ENCODE assay signal across 22 cellular contexts in genomic region chr1:201639826-201640225, GRCh38.
DNase-seq lines count a peak whose midpoint lies in the region; ATAC-seq, FAIRE-seq and TF ChIP-seq lines count a peak whose summit lies in the region.
"Had no signal": no experiment of that assay in that cellular context is flagged by ENCODE, and none has a peak within 500 bp of the region (broad histone marks: within the 10 kb centered on the region; RNA-seq: fewer than 3 reads in every experiment).

No MANE protein-coding gene starts in this region.

- H3K4me3 ChIP-seq in brain microvascular endothelial cell (ENCODE audit: low read depth, low read length) (no peak overlapping the region), cardiac muscle cell (no peak overlapping the region), uterus (no peak overlapping the region)
- H3K4me3 ChIP-seq: right lobe of liver, tibial artery had no signal

- peaks cover 27% of the 10 kb centered on the region for H3K4me1 ChIP-seq in cardiac muscle cell (ENCODE audit: low read depth)
- H3K4me1 ChIP-seq in uterus, result no peaks in the 10 kb centered on the region
- H3K4me1 ChIP-seq: parathyroid adenoma, right lobe of liver, tibial artery had no signal

- H3K4me3 Mint-ChIP-seq in nephron, result no peak overlapping the region
- no peak overlapping the region for H3K4me3 Mint-ChIP-seq in activated T-cell treated with anti-CD3 and anti-CD28 coated beads, Interleukin-2, amount 50 U/mL, for 24 hours
- H3K4me3 Mint-ChIP-seq in nephron progenitor cell, result no peak overlapping the region
- H3K4me3 Mint-ChIP-seq: activated B cell treated with CpG ODN at 0.5 μM for 24 hours; activated naive CD8-positive, alpha-beta T cell treated with anti-CD3 and anti-CD28 coated beads for 36 hours; HFFc6; natural killer cell treated with Interleukin-12 subunit alpha and Interleukin-12 subunit beta and Interleukin-15 and Interleukin-18, amount 100 ng/mL, for 72 hours; stimulated activated naive CD8-positive, alpha-beta T cell treated with anti-CD3 and anti-CD28 coated beads, Interleukin-15, Interleukin-2, amounts not matched to agents 100 ng/mL and 50 ng/mL, for 24 hours had no signal

- H3K36me3 ChIP-seq in brain microvascular endothelial cell (replicated peaks) (peaks cover 14% of the 10 kb centered on the region), cardiac muscle cell (no peaks in the 10 kb centered on the region), uterus (no peaks in the 10 kb centered on the region)
- H3K36me3 ChIP-seq: right lobe of liver, tibial artery had no signal

- no peak for TF ChIP-seq CTCF in brain microvascular endothelial cell (IDR thresholded peaks at IDR 0.05; ENCODE audit: low read depth, low read length, missing control alignments)
- no peak for TF ChIP-seq CTCF in cardiac muscle cell (IDR thresholded peaks at IDR 0.05; ENCODE audit: low read depth, low read length)
- TF ChIP-seq CTCF in nephron (IDR thresholded peaks at IDR 0.05; ENCODE audit: unreplicated experiment in 3 of 3), result no peak
- TF ChIP-seq CTCF in uterus (IDR thresholded peaks at IDR 0.05), result no peak
- no peak for TF ChIP-seq CTCF in nephron progenitor cell (IDR thresholded peaks at IDR 0.05)

- H3K27me3 ChIP-seq in brain microvascular endothelial cell (replicated peaks), result no peaks in the 10 kb centered on the region
- H3K27me3 ChIP-seq in cardiac muscle cell, result no peaks in the 10 kb centered on the region
- no peaks in the 10 kb centered on the region for H3K27me3 ChIP-seq in uterus
- H3K27me3 ChIP-seq: right lobe of liver, tibial artery had no signal

- in situ Hi-C loops in brain microvascular endothelial cell (cut with HindIII; ENCODE audit: low pct_ligation_motif_present, low sequenced_read_pairs), result no loop called here

- H3K9me3 Mint-ChIP-seq in nephron, result no peaks in the 10 kb centered on the region
- no peaks in the 10 kb centered on the region for H3K9me3 Mint-ChIP-seq in activated T-cell treated with anti-CD3 and anti-CD28 coated beads, Interleukin-2, amount 50 U/mL, for 24 hours
- no peaks in the 10 kb centered on the region for H3K9me3 Mint-ChIP-seq in nephron progenitor cell
- H3K9me3 Mint-ChIP-seq: activated B cell treated with CpG ODN at 0.5 μM for 24 hours; activated naive CD8-positive, alpha-beta T cell treated with anti-CD3 and anti-CD28 coated beads for 36 hours; HFFc6; natural killer cell treated with Interleukin-12 subunit alpha and Interleukin-12 subunit beta and Interleukin-15 and Interleukin-18, amount 100 ng/mL, for 72 hours; stimulated activated naive CD8-positive, alpha-beta T cell treated with anti-CD3 and anti-CD28 coated beads, Interleukin-15, Interleukin-2, amounts not matched to agents 100 ng/mL and 50 ng/mL, for 24 hours had no signal

- peaks cover 57% of the 10 kb centered on the region for H3K4me1 Mint-ChIP-seq in nephron
- H3K4me1 Mint-ChIP-seq in activated T-cell treated with anti-CD3 and anti-CD28 coated beads, Interleukin-2, amount 50 U/mL, for 24 hours (ENCODE audit: low read depth), result no peaks in the 10 kb centered on the region
- peaks cover 40% of the 10 kb centered on the region for H3K4me1 Mint-ChIP-seq in nephron progenitor cell
- H3K4me1 Mint-ChIP-seq: activated B cell treated with CpG ODN at 0.5 μM for 24 hours; activated naive CD8-positive, alpha-beta T cell treated with anti-CD3 and anti-CD28 coated beads for 36 hours had no signal

- ATAC-seq in GM19463 (IDR thresholded peaks at IDR 0.05; ENCODE audit: unreplicated experiment), result no peak
- ATAC-seq: right lobe of liver had no signal

- intact Hi-C loops in uterus (cut with DNase I; ENCODE audit: low total_unique reads), result no loop called here

- no peaks in the 10 kb centered on the region for H3K9me3 ChIP-seq in cardiac muscle cell (ENCODE audit: low read depth)
- H3K9me3 ChIP-seq in uterus, result no peaks in the 10 kb centered on the region
- H3K9me3 ChIP-seq: right lobe of liver, tibial artery had no signal

- DNase-seq in brain microvascular endothelial cell, result no peak
- DNase-seq in cardiac muscle cell (ENCODE audit: low read depth in 1 of 2, low spot score in 1 of 2), result peak in 1 of 2 donors; percentile 27
- DNase-seq in uterus, result peak in 1 of 2 donors; percentile 43
- no peak for DNase-seq in activated T-cell treated with anti-CD3 and anti-CD28 coated beads, Interleukin-2, amount 50 U/mL, for 24 hours
- DNase-seq in H54 (ENCODE audit: insufficient read length, low spot score), result no peak
- no peak for DNase-seq in nephron progenitor cell
- DNase-seq: activated B cell treated with CpG ODN at 0.5 μM for 24 hours; activated CD4-positive, alpha-beta T cell treated with anti-CD3 and anti-CD28 coated beads, Interleukin-2, amount 50 U/mL, for 48 hours; activated effector memory CD4-positive, alpha-beta T cell treated with Interleukin-2 at 50 U/mL for 16 hours; activated naive CD8-positive, alpha-beta T cell treated with anti-CD3 and anti-CD28 coated beads for 36 hours; HFFc6; mesendoderm; NCI-H1092 treated with DMSO at 0.1 percent for 48 hours; NCI-H2029; right lobe of liver; SW 1271; tibial artery had no signal

- H3K27ac Mint-ChIP-seq in nephron (peak overlapping the region in 2 of 3 experiments; percentile 17 to 60), nephron progenitor cell (no peak overlapping the region)
- no peak overlapping the region for H3K27ac Mint-ChIP-seq in activated T-cell treated with anti-CD3 and anti-CD28 coated beads, Interleukin-2, amount 50 U/mL, for 24 hours
- H3K27ac Mint-ChIP-seq: activated B cell treated with CpG ODN at 0.5 μM for 24 hours; activated naive CD8-positive, alpha-beta T cell treated with anti-CD3 and anti-CD28 coated beads for 36 hours; HFFc6; natural killer cell treated with Interleukin-12 subunit alpha and Interleukin-12 subunit beta and Interleukin-15 and Interleukin-18, amount 100 ng/mL, for 72 hours; stimulated activated naive CD8-positive, alpha-beta T cell treated with anti-CD3 and anti-CD28 coated beads, Interleukin-15, Interleukin-2, amounts not matched to agents 100 ng/mL and 50 ng/mL, for 24 hours had no signal

- H3K36me3 Mint-ChIP-seq in nephron (ENCODE audit: low read depth) (no peaks in the 10 kb centered on the region), nephron progenitor cell (ENCODE audit: low read depth) (no peaks in the 10 kb centered on the region)
- no peaks in the 10 kb centered on the region for H3K36me3 Mint-ChIP-seq in activated T-cell treated with anti-CD3 and anti-CD28 coated beads, Interleukin-2, amount 50 U/mL, for 24 hours (ENCODE audit: low read depth)
- H3K36me3 Mint-ChIP-seq: activated naive CD8-positive, alpha-beta T cell treated with anti-CD3 and anti-CD28 coated beads for 36 hours; natural killer cell treated with Interleukin-12 subunit alpha and Interleukin-12 subunit beta and Interleukin-15 and Interleukin-18, amount 100 ng/mL, for 72 hours had no signal

- no peak for FAIRE-seq in H54 (lab: Jason Lieb, UNC)

- H3K27ac ChIP-seq in brain microvascular endothelial cell (peak overlapping the region; percentile 13), cardiac muscle cell (peak overlapping the region; percentile 45), uterus (peak overlapping the region; percentile 4 to 61)
- H3K27ac ChIP-seq: parathyroid adenoma, right lobe of liver, tibial artery had no signal

- TF ChIP-seq POLR2A in uterus (IDR thresholded peaks at IDR 0.05) (no peak), H54 (IDR thresholded peaks at IDR 0.05; ENCODE audit: low read depth, low read length) (no peak)

- H3K27me3 Mint-ChIP-seq in nephron (ENCODE audit: low read depth) (peaks cover 12% of the 10 kb centered on the region), nephron progenitor cell (ENCODE audit: low read depth, poor library complexity) (peaks cover 48% of the 10 kb centered on the region)
- peaks cover 4% of the 10 kb centered on the region for H3K27me3 Mint-ChIP-seq in activated T-cell treated with anti-CD3 and anti-CD28 coated beads, Interleukin-2, amount 50 U/mL, for 24 hours

Comparison
In these comparisons a context has a peak if more than half of its experiments do, and no peak if none do; other contexts are left out.
1. H3K27ac Mint-ChIP-seq: peak in nephron (2 of 3); none in activated T-cell treated with anti-CD3 and anti-CD28 coated beads, Interleukin-2, amount 50 U/mL, for 24 hours (single experiment) and nephron progenitor cell (single experiment).
2. Peak in every context shown above with its lines, with median percentiles within 50 percentile points of each other: H3K27ac ChIP-seq.